31 cellular contexts compared by ENCODE assay signal in the genomic region with DNA sequence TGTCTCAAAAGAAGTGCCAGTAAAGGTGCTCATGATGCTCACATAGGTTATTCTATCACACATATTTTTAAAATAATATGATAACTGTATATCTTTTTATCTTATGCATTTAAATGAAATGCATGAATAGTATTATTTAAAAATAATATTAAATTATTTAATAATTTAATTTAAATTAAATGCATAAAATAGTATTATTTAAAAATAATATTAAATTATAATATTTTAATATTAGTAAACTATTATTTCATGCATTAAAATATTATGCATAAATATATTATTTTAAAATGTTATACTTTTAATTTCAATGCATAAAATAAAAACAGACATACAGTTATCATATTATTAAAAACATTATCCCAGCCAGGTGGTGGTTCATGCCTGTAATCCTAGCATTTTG. TPM values are rescaled to one million over a fixed set of nuclear protein-coding genes. Genes with fewer than 3 reads are reported as not detected.
"Had no signal": no experiment of that assay in that cellular context is flagged by ENCODE, and none has a peak within 500 bp of the region (broad histone marks: within the 10 kb centered on the region; RNA-seq: fewer than 3 reads in every experiment).

No MANE protein-coding gene starts in this region.

- H3K27ac Mint-ChIP-seq: immature natural killer cell; mesothelial cell of epicardium; natural killer cell; nephron progenitor cell; neural progenitor cell; stimulated activated effector memory CD8-positive, alpha-beta T cell treated with anti-CD3 and anti-CD28 coated beads, Interleukin-12 subunit alpha, Interleukin-12 subunit beta, amount 100 ng/mL, for 72 hours; stimulated activated naive CD8-positive, alpha-beta T cell treated with anti-CD3 and anti-CD28 coated beads, Interleukin-15, Interleukin-2, amounts not matched to agents 100 ng/mL and 50 ng/mL, for 24 hours had no signal

- H3K4me1 ChIP-seq: left ventricle myocardium inferior, neural progenitor cell, prostate gland, spleen, suprapubic skin, tibial artery, upper lobe of right lung had no signal

- H3K4me3 Mint-ChIP-seq: immature natural killer cell; mesothelial cell of epicardium; naive B cell; natural killer cell; nephron progenitor cell; neural progenitor cell; stimulated activated effector memory CD8-positive, alpha-beta T cell treated with anti-CD3 and anti-CD28 coated beads, Interleukin-12 subunit alpha, Interleukin-12 subunit beta, amount 100 ng/mL, for 72 hours; stimulated activated naive CD8-positive, alpha-beta T cell treated with anti-CD3 and anti-CD28 coated beads, Interleukin-15, Interleukin-2, amounts not matched to agents 100 ng/mL and 50 ng/mL, for 24 hours had no signal

- H3K27me3 Mint-ChIP-seq: stimulated activated naive CD8-positive, alpha-beta T cell treated with anti-CD3 and anti-CD28 coated beads, Interleukin-15, Interleukin-2, amounts not matched to agents 100 ng/mL and 50 ng/mL, for 24 hours had no signal

- H3K36me3 ChIP-seq: neutrophil, prostate gland, spleen, thoracic aorta, tibial artery, upper lobe of right lung had no signal

- H3K9me3 Mint-ChIP-seq: immature natural killer cell; natural killer cell; nephron progenitor cell; neural progenitor cell; stimulated activated effector memory CD8-positive, alpha-beta T cell treated with anti-CD3 and anti-CD28 coated beads, Interleukin-12 subunit alpha, Interleukin-12 subunit beta, amount 100 ng/mL, for 72 hours; stimulated activated naive CD8-positive, alpha-beta T cell treated with anti-CD3 and anti-CD28 coated beads, Interleukin-15, Interleukin-2, amounts not matched to agents 100 ng/mL and 50 ng/mL, for 24 hours had no signal

- H3K27ac ChIP-seq: left ventricle myocardium inferior, neural progenitor cell, neutrophil, prostate gland, skin epidermis, spleen, suprapubic skin, thoracic aorta, tibial artery, upper lobe of right lung had no signal

- H3K9me3 ChIP-seq: neutrophil, prostate gland, spleen, suprapubic skin, thoracic aorta, tibial artery, upper lobe of right lung had no signal

- FAIRE-seq: islet of Langerhans, urothelium cell line had no signal

- H3K4me1 Mint-ChIP-seq: immature natural killer cell; mesothelial cell of epicardium; naive B cell; natural killer cell; nephron progenitor cell; neural progenitor cell; stimulated activated effector memory CD8-positive, alpha-beta T cell treated with anti-CD3 and anti-CD28 coated beads, Interleukin-12 subunit alpha, Interleukin-12 subunit beta, amount 100 ng/mL, for 72 hours had no signal

- H3K36me3 Mint-ChIP-seq: immature natural killer cell; mesothelial cell of epicardium; naive B cell; natural killer cell; stimulated activated effector memory CD8-positive, alpha-beta T cell treated with anti-CD3 and anti-CD28 coated beads, Interleukin-12 subunit alpha, Interleukin-12 subunit beta, amount 100 ng/mL, for 72 hours had no signal

- H3K4me3 ChIP-seq: left ventricle myocardium inferior, lung, neural progenitor cell, prostate gland, skin epidermis, spleen, suprapubic skin, thoracic aorta, tibial artery, upper lobe of right lung had no signal

- DNase-seq: hypothalamus; immature natural killer cell; left ventricle myocardium inferior; mesendoderm; naive B cell; natural killer cell; nephron progenitor cell; occipital lobe; posterior cingulate gyrus; retina; right cardiac atrium; spleen; stimulated activated CD4-positive, alpha-beta T cell treated with anti-CD3 and anti-CD28 coated beads, Interleukin-4, amount 100 ng/mL, for 24 hours; stimulated activated naive CD4-positive, alpha-beta T cell; tibial artery; trophoblast cell; upper lobe of right lung had no signal

- H3K27me3 ChIP-seq: neural progenitor cell, neutrophil, spleen, suprapubic skin, tibial artery, upper lobe of right lung had no signal

- ATAC-seq: natural killer cell; right cardiac atrium; sciatic nerve; stimulated activated effector memory CD8-positive, alpha-beta T cell treated with anti-CD3 and anti-CD28 coated beads, Interleukin-12 subunit alpha, Interleukin-12 subunit beta, amount 100 ng/mL, for 72 hours; upper lobe of right lung had no signal

RNA-seq across cellular contexts. Expression of a gene that starts 33.4 kb away (rescaled TPM):
- total RNA-seq: mononuclear cell, natural killer cell had no signal
- polyA plus RNA-seq: immature natural killer cell had no signal
